Comparison of ENCODE assay signal across 17 cellular contexts in genomic region chr2:159900343-159900742, GRCh38.
"Had no signal": no experiment of that assay in that cellular context is flagged by ENCODE, and none has a peak within 500 bp of the region (broad histone marks: within the 10 kb centered on the region; RNA-seq: fewer than 3 reads in every experiment).

No MANE protein-coding gene starts in this region.

- H3K27me3 ChIP-seq: adrenal gland, right atrium auricular region, tibial artery, uterus had no signal

- DNase-seq: activated naive CD4-positive, alpha-beta T cell; activated T-cell treated with anti-CD3 and anti-CD28 coated beads, Interleukin-2, amount 50 U/mL, for 48 hours; adrenal gland; caudate nucleus; effector CD8-positive, alpha-beta T cell; islet precursor cell; mammary epithelial cell; naive thymus-derived CD4-positive, alpha-beta T cell; posterior cingulate gyrus; stimulated activated CD4-positive, alpha-beta T cell treated with anti-CD3 and anti-CD28 coated beads, Interleukin-4, amount 100 ng/mL, for 4 hours; tibial artery; uterus had no signal

- H3K27ac Mint-ChIP-seq: naive thymus-derived CD4-positive, alpha-beta T cell had no signal

- H3K4me3 ChIP-seq: adrenal gland, coronary artery, gastroesophageal sphincter, right atrium auricular region, skin epidermis, tibial artery, uterus had no signal

- H3K9me3 ChIP-seq: adrenal gland, gastroesophageal sphincter, right atrium auricular region, tibial artery, uterus had no signal

- H3K27ac ChIP-seq: adrenal gland, coronary artery, gastroesophageal sphincter, right atrium auricular region, skin epidermis, tibial artery, uterus had no signal

- H3K27me3 Mint-ChIP-seq: naive thymus-derived CD4-positive, alpha-beta T cell had no signal

- H3K4me1 ChIP-seq: uterus had no signal

- H3K9me3 Mint-ChIP-seq: naive thymus-derived CD4-positive, alpha-beta T cell had no signal

- H3K36me3 ChIP-seq: adrenal gland, gastroesophageal sphincter, right atrium auricular region, tibial artery, uterus had no signal

- ATAC-seq: gastroesophageal sphincter; left lobe of liver; naive thymus-derived CD4-positive, alpha-beta T cell had no signal
